In the genomic region with DNA sequence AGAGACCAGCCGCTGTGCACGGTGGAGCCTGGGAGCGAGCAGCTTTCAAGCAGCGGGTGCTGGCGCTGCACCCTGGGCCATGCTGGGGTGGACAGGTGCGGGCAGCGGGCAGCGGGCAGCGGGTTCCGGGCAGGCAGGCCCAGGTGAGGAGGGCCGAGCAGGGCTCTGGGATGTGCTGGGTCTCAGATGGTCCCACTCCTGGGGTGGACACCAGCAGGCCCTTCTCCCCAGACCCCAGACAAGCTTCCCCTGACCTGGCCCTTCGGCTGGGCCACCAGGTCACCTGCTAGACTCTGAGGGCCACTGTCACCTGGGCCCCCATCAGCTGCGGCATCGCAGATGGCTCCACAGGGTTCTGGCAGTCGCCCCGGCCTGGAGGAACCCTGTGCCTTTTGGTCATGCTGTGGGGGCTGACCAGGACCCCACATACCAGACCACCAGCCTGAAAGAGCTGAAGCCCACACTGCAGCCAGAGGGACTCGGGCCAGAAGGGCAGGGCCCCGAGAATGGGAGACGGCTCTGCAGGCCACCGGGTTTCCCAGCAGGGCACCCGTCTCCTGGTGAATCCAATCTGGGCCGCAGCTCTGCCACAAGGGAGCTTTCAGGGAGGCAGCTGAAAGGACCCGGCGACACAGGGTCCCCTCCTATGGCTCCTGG, we compare ENCODE assay signal across 17 cellular contexts. TPM values are rescaled to one million over a fixed set of nuclear protein-coding genes. Genes with fewer than 3 reads are reported as not detected.
A peak's percentile ranks its signal among the peaks of the same experiment; 100 is the strongest.
DNase-seq lines count a peak whose midpoint lies in the region; ATAC-seq and TF ChIP-seq lines count a peak whose summit lies in the region.
"Had no signal": no experiment of that assay in that cellular context is flagged by ENCODE, and none has a peak within 500 bp of the region (broad histone marks: within the 10 kb centered on the region; RNA-seq: fewer than 3 reads in every experiment).

No MANE protein-coding gene starts in this region.

- H3K27ac Mint-ChIP-seq in activated naive CD8-positive, alpha-beta T cell treated with anti-CD3 and anti-CD28 coated beads, Interleukin-2, amount 10 ng/mL, durations not matched to agents 7 days and 5 days, result no peak overlapping the region
- H3K27ac Mint-ChIP-seq in activated naive CD8-positive, alpha-beta T cell treated with anti-CD3 and anti-CD28 coated beads, Interleukin-2, amount 50 U/mL, for 24 hours, result no peak overlapping the region
- H3K27ac Mint-ChIP-seq: CD8-positive, alpha-beta memory T cell; HFFc6 had no signal

- no peaks in the 10 kb centered on the region for H3K9me3 Mint-ChIP-seq in activated naive CD8-positive, alpha-beta T cell treated with anti-CD3 and anti-CD28 coated beads, Interleukin-2, amount 10 ng/mL, durations not matched to agents 7 days and 5 days
- no peaks in the 10 kb centered on the region for H3K9me3 Mint-ChIP-seq in activated naive CD8-positive, alpha-beta T cell treated with anti-CD3 and anti-CD28 coated beads, Interleukin-2, amount 50 U/mL, for 24 hours
- H3K9me3 Mint-ChIP-seq: CD8-positive, alpha-beta memory T cell; HFFc6 had no signal

- WGBS in testis, 2 donors, result 82 to 83% methylated on average over 9 to 24 of the region's 24 CpGs

- intact Hi-C loops in colonic mucosa (cut with DNase I), result no loop called here
- intact Hi-C loops in lower lobe of right lung (cut with DNase I), result no loop called here
- intact Hi-C loops in testis (cut with DNase I; ENCODE audit: low total_unique reads), result no loop called here

- H3K27me3 ChIP-seq in colonic mucosa (peaks cover 12% of the 10 kb centered on the region), lower lobe of right lung (ENCODE audit: low read depth) (peaks cover 22% of the 10 kb centered on the region), testis (no peaks in the 10 kb centered on the region)

- H3K4me1 ChIP-seq in HEK293 (ENCODE audit: control insufficient read depth, insufficient read depth, low read length) (no peaks in the 10 kb centered on the region), colonic mucosa (no peaks in the 10 kb centered on the region), lower lobe of right lung (peaks cover 6% of the 10 kb centered on the region), testis (peaks cover 9% of the 10 kb centered on the region)
- H3K4me1 ChIP-seq: HAP-1 had no signal

- TF ChIP-seq CTCF in HEK293 (tag by site-specific recombination; IDR thresholded peaks at IDR 0.05), result no peak
- TF ChIP-seq CTCF in colonic mucosa (IDR thresholded peaks at IDR 0.05), result no peak
- no peak for TF ChIP-seq CTCF in lower lobe of right lung (IDR thresholded peaks at IDR 0.05)
- TF ChIP-seq CTCF in testis (IDR thresholded peaks at IDR 0.05), result no peak

- H3K36me3 ChIP-seq in HEK293 (ENCODE audit: control insufficient read depth in 2 of 2, insufficient read depth in 1 of 2, low read length in 2 of 2) (no peaks in the 10 kb centered on the region), colonic mucosa (no peaks in the 10 kb centered on the region), lower lobe of right lung (no peaks in the 10 kb centered on the region), testis (ENCODE audit: low read depth, missing control alignments) (no peaks in the 10 kb centered on the region)
- H3K36me3 ChIP-seq: BLaER1, HAP-1 had no signal

- H3K4me3 ChIP-seq in HEK293 (ENCODE audit: low read depth, low read length) (no peak overlapping the region), colonic mucosa (peak overlapping the region; percentile 15), lower lobe of right lung (no peak overlapping the region), testis (no peak overlapping the region)
- H3K4me3 ChIP-seq: BLaER1, HAP-1 had no signal

- peaks cover 6% of the 10 kb centered on the region for H3K27me3 Mint-ChIP-seq in activated naive CD8-positive, alpha-beta T cell treated with anti-CD3 and anti-CD28 coated beads, Interleukin-2, amount 10 ng/mL, durations not matched to agents 7 days and 5 days
- H3K27me3 Mint-ChIP-seq in activated naive CD8-positive, alpha-beta T cell treated with anti-CD3 and anti-CD28 coated beads, Interleukin-2, amount 50 U/mL, for 24 hours, result peaks cover 3% of the 10 kb centered on the region

- H3K4me1 Mint-ChIP-seq in activated naive CD8-positive, alpha-beta T cell treated with anti-CD3 and anti-CD28 coated beads, Interleukin-2, amount 10 ng/mL, durations not matched to agents 7 days and 5 days, result no peaks in the 10 kb centered on the region
- H3K4me1 Mint-ChIP-seq in activated naive CD8-positive, alpha-beta T cell treated with anti-CD3 and anti-CD28 coated beads, Interleukin-2, amount 50 U/mL, for 24 hours, result no peaks in the 10 kb centered on the region
- H3K4me1 Mint-ChIP-seq: CD8-positive, alpha-beta memory T cell had no signal

- H3K9me3 ChIP-seq in HEK293 (ENCODE audit: control insufficient read depth, insufficient read depth, low read depth, low read length) (no peaks in the 10 kb centered on the region), colonic mucosa (no peaks in the 10 kb centered on the region), lower lobe of right lung (no peaks in the 10 kb centered on the region), testis (no peaks in the 10 kb centered on the region)
- H3K9me3 ChIP-seq: BLaER1, Caco-2, HAP-1 had no signal

- no peak for TF ChIP-seq POLR2A in testis (IDR thresholded peaks at IDR 0.05)

- H3K4me3 Mint-ChIP-seq in activated naive CD8-positive, alpha-beta T cell treated with anti-CD3 and anti-CD28 coated beads, Interleukin-2, amount 10 ng/mL, durations not matched to agents 7 days and 5 days, result no peak overlapping the region
- H3K4me3 Mint-ChIP-seq in activated naive CD8-positive, alpha-beta T cell treated with anti-CD3 and anti-CD28 coated beads, Interleukin-2, amount 50 U/mL, for 24 hours, result no peak overlapping the region
- H3K4me3 Mint-ChIP-seq: CD8-positive, alpha-beta memory T cell; HFFc6 had no signal

- peak; percentile 25 for DNase-seq in activated naive CD8-positive, alpha-beta T cell treated with anti-CD3 and anti-CD28 coated beads, Interleukin-2, amount 10 ng/mL, durations not matched to agents 7 days and 5 days
- no peak for DNase-seq in activated naive CD8-positive, alpha-beta T cell treated with anti-CD3 and anti-CD28 coated beads, Interleukin-2, amount 50 U/mL, for 24 hours
- no peak for DNase-seq in colonic mucosa
- peak; percentile 40 for DNase-seq in lower lobe of right lung
- DNase-seq in retina, result no peak
- DNase-seq in NOMO-1 (lab: John Stamatoyannopoulos, UW; ENCODE audit: unreplicated experiment in 2 of 2), result no peak
- DNase-seq in testis, result no peak
- DNase-seq: AML-193, Caco-2, HFFc6 had no signal

- H3K9ac ChIP-seq in colonic mucosa (ENCODE audit: low read depth in 2 of 2, low read length in 2 of 2), result no peak overlapping the region
- H3K9ac ChIP-seq: BLaER1 had no signal

- no peak overlapping the region for H3K27ac ChIP-seq in HEK293 (ENCODE audit: extremely low read depth, low read depth, low read length)
- H3K27ac ChIP-seq in colonic mucosa, result no peak overlapping the region
- H3K27ac ChIP-seq in lower lobe of right lung, result no peak overlapping the region
- no peak overlapping the region for H3K27ac ChIP-seq in testis
- H3K27ac ChIP-seq: 22Rv1, BLaER1, HL-60 had no signal

- CTCF ChIA-PET in HEK293 (lab: Yijun Ruan, JAX), result interaction anchor here (0.7 to 1.1 kb wide), 3 partner anchors 36 to 193 kb away, joined by 3 to 6 read pairs (median 3); no protein-coding TSS in a partner anchor

- ATAC-seq in activated naive CD8-positive, alpha-beta T cell treated with anti-CD3 and anti-CD28 coated beads, Interleukin-2, amount 10 ng/mL, durations not matched to agents 7 days and 5 days (ENCODE audit: low read depth), result no peak
- no peak for ATAC-seq in activated naive CD8-positive, alpha-beta T cell treated with anti-CD3 and anti-CD28 coated beads, Interleukin-2, amount 50 U/mL, for 24 hours
- no peak for ATAC-seq in lower lobe of right lung

- no peaks in the 10 kb centered on the region for H3K36me3 Mint-ChIP-seq in activated naive CD8-positive, alpha-beta T cell treated with anti-CD3 and anti-CD28 coated beads, Interleukin-2, amount 10 ng/mL, durations not matched to agents 7 days and 5 days
- no peaks in the 10 kb centered on the region for H3K36me3 Mint-ChIP-seq in activated naive CD8-positive, alpha-beta T cell treated with anti-CD3 and anti-CD28 coated beads, Interleukin-2, amount 50 U/mL, for 24 hours (ENCODE audit: low read depth)
- H3K36me3 Mint-ChIP-seq: CD8-positive, alpha-beta memory T cell had no signal

- POLR2A ChIA-PET in activated naive CD8-positive, alpha-beta T cell treated with anti-CD3 and anti-CD28 coated beads, Interleukin-2, amount 10 ng/mL, durations not matched to agents 7 days and 5 days (lab: Charles Lee), result no interaction called here
- POLR2A ChIA-PET in HEK293 (lab: Yijun Ruan, JAX), result no interaction called here

TF ChIP-seq in HEK293, 187 proteins besides CTCF, POLR2A, EP300 and RAD21:
- TF ChIP-seq ZNF19 (tag by site-specific recombination; IDR thresholded peaks at IDR 0.05; ENCODE audit: low read depth) (no peak), GLIS2 (tag by site-specific recombination; IDR thresholded peaks at IDR 0.05) (0 out of 2 replicates have a peak, but pooled peaks have one; percentile 26)
- TF ChIP-seq, protein P1, sequence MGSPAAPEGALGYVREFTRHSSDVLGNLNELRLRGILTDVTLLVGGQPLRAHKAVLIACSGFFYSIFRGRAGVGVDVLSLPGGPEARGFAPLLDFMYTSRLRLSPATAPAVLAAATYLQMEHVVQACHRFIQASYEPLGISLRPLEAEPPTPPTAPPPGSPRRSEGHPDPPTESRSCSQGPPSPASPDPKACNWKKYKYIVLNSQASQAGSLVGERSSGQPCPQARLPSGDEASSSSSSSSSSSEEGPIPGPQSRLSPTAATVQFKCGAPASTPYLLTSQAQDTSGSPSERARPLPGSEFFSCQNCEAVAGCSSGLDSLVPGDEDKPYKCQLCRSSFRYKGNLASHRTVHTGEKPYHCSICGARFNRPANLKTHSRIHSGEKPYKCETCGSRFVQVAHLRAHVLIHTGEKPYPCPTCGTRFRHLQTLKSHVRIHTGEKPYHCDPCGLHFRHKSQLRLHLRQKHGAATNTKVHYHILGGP (tag by site-specific recombination; IDR thresholded peaks at IDR 0.05), result no peak

RNA-seq across cellular contexts. Expression of gene SLC6A19, which starts 2.0 kb away (rescaled TPM):
- not detected for total RNA-seq in activated naive CD8-positive, alpha-beta T cell treated with anti-CD3 and anti-CD28 coated beads, Interleukin-2, amount 10 ng/mL, durations not matched to agents 7 days and 5 days
- total RNA-seq in colonic mucosa (10 to 100 TPM in 1 of 2 donors, under 1 TPM in 1; 0.67 to 56.2 TPM), lower lobe of right lung (not detected), testis (under 1 TPM; 0.16 to 0.68 TPM)
- 0.28 TPM for polyA plus RNA-seq in testis (ENCODE audit: insufficient read depth, low read depth, low replicate concordance)
- total RNA-seq: CD8-positive, alpha-beta memory T cell; H1; HFFc6 had no signal
- polyA plus RNA-seq: CD8-positive, alpha-beta memory T cell had no signal

RNA-seq across cellular contexts. Expression of gene SLC6A18, which starts 21.7 kb away (rescaled TPM):
- not detected for total RNA-seq in activated naive CD8-positive, alpha-beta T cell treated with anti-CD3 and anti-CD28 coated beads, Interleukin-2, amount 10 ng/mL, durations not matched to agents 7 days and 5 days
- total RNA-seq in colonic mucosa (under 1 TPM in 1 of 2 donors, not detected in 1; 0.27 TPM), lower lobe of right lung (not detected), testis (under 1 TPM in 1 of 2 donors, not detected in 1; 0.24 TPM)
- polyA plus RNA-seq in testis (ENCODE audit: insufficient read depth, low read depth, low replicate concordance), result not detected
- total RNA-seq: Caco-2; CD8-positive, alpha-beta memory T cell; H1; HFFc6 had no signal
- polyA plus RNA-seq: CD8-positive, alpha-beta memory T cell; H1 had no signal

Comparison
In these comparisons a context has a peak if more than half of its experiments do, and no peak if none do; other contexts are left out.
1. DNase-seq: peak in activated naive CD8-positive, alpha-beta T cell treated with anti-CD3 and anti-CD28 coated beads, Interleukin-2, amount 10 ng/mL, durations not matched to agents 7 days and 5 days (single experiment) and lower lobe of right lung (single experiment); none in activated naive CD8-positive, alpha-beta T cell treated with anti-CD3 and anti-CD28 coated beads, Interleukin-2, amount 50 U/mL, for 24 hours (single experiment), colonic mucosa (single experiment), retina (single experiment), NOMO-1 (0 of 2) and testis (single experiment).